ENCODE assay signal across 8 cellular contexts in the genomic region with DNA sequence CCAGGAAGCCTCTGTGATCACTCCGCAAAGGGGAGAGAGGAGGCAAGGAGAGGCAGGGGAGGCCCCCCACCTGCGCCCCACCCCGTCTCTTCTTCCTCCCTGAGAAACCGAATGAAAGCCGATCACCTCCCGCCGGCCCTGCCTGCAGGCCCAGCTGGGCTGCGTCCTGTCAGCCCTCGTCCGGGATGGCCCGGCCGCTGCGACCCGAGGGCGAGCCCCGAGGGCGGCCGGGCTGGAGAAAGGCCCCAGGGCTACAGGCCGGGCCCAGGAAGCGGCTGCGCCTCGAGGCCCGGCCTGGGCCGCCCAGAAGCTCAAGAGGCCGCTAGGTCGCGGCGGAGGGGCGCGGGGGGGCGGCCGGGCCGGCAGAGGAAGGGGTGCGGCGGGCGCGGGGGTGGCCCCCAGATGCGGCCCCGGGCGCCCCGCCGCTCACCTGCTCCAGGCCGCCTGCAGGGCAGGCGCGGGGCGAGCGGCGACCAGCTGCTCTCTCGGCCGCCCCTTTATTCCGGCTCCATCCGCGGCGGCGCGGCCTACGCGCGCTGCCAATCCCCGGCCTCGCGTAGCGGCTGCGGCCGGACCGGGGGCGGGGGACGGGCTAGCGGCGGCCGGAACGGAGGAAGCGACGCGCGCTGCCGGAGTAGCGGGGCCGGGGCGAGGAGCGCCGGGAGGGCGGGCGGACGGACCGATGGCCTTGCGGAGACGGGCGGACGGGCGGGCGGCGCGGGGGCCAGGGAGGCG. TPM values are rescaled to one million over a fixed set of nuclear protein-coding genes. Genes with fewer than 3 reads are reported as not detected.
A peak's percentile ranks its signal among the peaks of the same experiment; 100 is the strongest.
DNase-seq lines count a peak whose midpoint lies in the region; ATAC-seq and TF ChIP-seq lines count a peak whose summit lies in the region.

A gene (minus strand): TSS at position 702 of the 735 bp plus-strand sequence. CDS start 2,407 bp downstream, outside the sequence.

- WGBS in body of pancreas, 2 donors, result 0 to 2% methylated on average over 11 to 94 of the region's 95 CpGs

- peak; percentile 28 for ATAC-seq in GM18498 (IDR thresholded peaks at IDR 0.05; ENCODE audit: unreplicated experiment)
- ATAC-seq in GM21825 (IDR thresholded peaks at IDR 0.05; ENCODE audit: unreplicated experiment), result peak; percentile 13
- peak; percentile 20 for ATAC-seq in body of pancreas
- ATAC-seq in stimulated activated naive CD8-positive, alpha-beta T cell treated with anti-CD3 and anti-CD28 coated beads, Interleukin-15, amount 100 ng/mL, for 72 hours, result peak; percentile 22

- H3K27me3 ChIP-seq in MG63 (no peaks in the 10 kb centered on the region), body of pancreas (no peaks in the 10 kb centered on the region), layer of hippocampus (ENCODE audit: control insufficient read depth, insufficient read depth, low read length) (no peaks in the 10 kb centered on the region)

- DNase-seq in MG63 (peak; percentile 45), body of pancreas (peak in 1 of 4 donors; percentile 35), NCI-H1092 (lab: John Stamatoyannopoulos, UW) (no peak), T1000 (lab: John Stamatoyannopoulos, UW) (no peak)
- peak in 1 of 2 donors; percentile 41 for DNase-seq in stimulated activated naive CD8-positive, alpha-beta T cell treated with anti-CD3 and anti-CD28 coated beads, Interleukin-15, amount 100 ng/mL, for 72 hours

- H3K27me3 Mint-ChIP-seq in stimulated activated naive CD8-positive, alpha-beta T cell treated with anti-CD3 and anti-CD28 coated beads, Interleukin-15, amount 100 ng/mL, for 72 hours, result no peaks in the 10 kb centered on the region

- H3K4me1 ChIP-seq in body of pancreas, result peaks cover 32% of the 10 kb centered on the region

- intact Hi-C loops in body of pancreas (cut with DNase I), result loop anchor here (5.0 to 10.0 kb wide), 2 partner anchors 98 to 245 kb away; no protein-coding TSS in a partner anchor

- H3K9me3 ChIP-seq in MG63 (no peaks in the 10 kb centered on the region), body of pancreas (no peaks in the 10 kb centered on the region)

- no peaks in the 10 kb centered on the region for H3K9me3 Mint-ChIP-seq in stimulated activated naive CD8-positive, alpha-beta T cell treated with anti-CD3 and anti-CD28 coated beads, Interleukin-15, amount 100 ng/mL, for 72 hours

- no peak for TF ChIP-seq POLR2A in body of pancreas (IDR thresholded peaks at IDR 0.05)

- peaks cover 52% of the 10 kb centered on the region for H3K36me3 ChIP-seq in MG63
- H3K36me3 ChIP-seq in body of pancreas (replicated peaks in 1 of 2; ENCODE audit: insufficient read depth in 1 of 2, low read depth in 2 of 2), result peaks cover 0 to 7% of the 10 kb centered on the region in 2 donors

- peaks cover 79% of the 10 kb centered on the region for H3K4me1 Mint-ChIP-seq in stimulated activated naive CD8-positive, alpha-beta T cell treated with anti-CD3 and anti-CD28 coated beads, Interleukin-15, amount 100 ng/mL, for 72 hours

- H3K4me3 ChIP-seq in MG63 (peak within 1 kb of the TSS; percentile 99), body of pancreas (peak within 1 kb of the TSS; percentile 52 to 73)

- no peak for TF ChIP-seq CTCF in body of pancreas (IDR thresholded peaks at IDR 0.05)

- peak within 1 kb of the TSS; percentile 92 to 94 for H3K27ac Mint-ChIP-seq in stimulated activated naive CD8-positive, alpha-beta T cell treated with anti-CD3 and anti-CD28 coated beads, Interleukin-15, amount 100 ng/mL, for 72 hours

- H3K27ac ChIP-seq in body of pancreas (peak within 1 kb of the TSS; percentile 65 to 91 (median 82)), layer of hippocampus (ENCODE audit: low read depth, low read length) (peak within 1 kb of the TSS; percentile 85)

- H3K4me3 Mint-ChIP-seq in stimulated activated naive CD8-positive, alpha-beta T cell treated with anti-CD3 and anti-CD28 coated beads, Interleukin-15, amount 100 ng/mL, for 72 hours, result peak within 1 kb of the TSS; percentile 91 to 93

RNA-seq across cellular contexts. Expression of the gene that starts here (rescaled TPM):
- total RNA-seq in MG63 (2014; rRNA removed; shearing (Covaris generic); ENCODE audit: low replicate concordance), result 9.3 and 15.5 TPM in 2 replicates
- 1 to 10 TPM; 3.3 to 4.7 TPM for total RNA-seq in body of pancreas
